In the genomic region with DNA sequence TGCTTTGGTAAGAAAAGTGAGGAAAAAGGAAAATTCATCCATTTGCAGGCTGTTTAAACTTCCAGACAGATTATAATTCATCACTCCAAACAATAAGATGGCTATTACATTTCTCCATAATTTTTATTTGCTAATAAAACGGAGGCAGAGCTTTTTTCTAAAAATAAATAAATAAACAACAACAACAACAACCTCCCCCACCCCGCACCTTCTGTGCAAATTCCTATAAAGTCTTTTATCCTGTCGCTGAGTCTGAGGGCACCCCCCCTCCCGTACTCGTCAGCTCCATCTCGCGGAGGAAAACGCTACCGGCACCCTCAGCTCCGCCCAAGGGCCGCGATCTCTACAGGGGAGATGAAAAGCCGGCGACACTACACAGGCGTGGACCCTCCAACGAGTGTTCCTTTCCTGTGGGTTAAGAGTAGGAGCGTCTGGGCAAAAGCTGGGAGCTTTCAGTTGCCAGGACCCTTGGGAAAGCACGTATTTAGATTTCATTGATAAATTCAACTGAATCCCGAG, we compare ENCODE assay signal across 8 cellular contexts. TPM values are rescaled to one million over a fixed set of nuclear protein-coding genes. Genes with fewer than 3 reads are reported as not detected.
DNase-seq lines count a peak whose midpoint lies in the region; ATAC-seq, FAIRE-seq and TF ChIP-seq lines count a peak whose summit lies in the region.

No MANE protein-coding gene starts in this region.

- H3K4me3 ChIP-seq in cardiac muscle cell, result peak overlapping the region; percentile 100
- H3K4me3 ChIP-seq in pancreas, result peak overlapping the region; percentile 57 to 94 (median 77)
- H3K4me3 ChIP-seq in tibial artery, result peak overlapping the region; percentile 71 to 93

- 0% methylated on average over 19 of the region's 19 CpGs for WGBS in pancreas, 2 donors

- H3K9me3 ChIP-seq in cardiac muscle cell (ENCODE audit: low read depth), result no peaks in the 10 kb centered on the region
- no peaks in the 10 kb centered on the region for H3K9me3 ChIP-seq in pancreas
- no peaks in the 10 kb centered on the region for H3K9me3 ChIP-seq in tibial artery

- intact Hi-C loops in pancreas (cut with DNase I) (no loop called here), tibial artery (cut with DNase I; ENCODE audit: low total_unique reads) (loop anchor here (5.0 to 10.0 kb wide), 2 partner anchors 138 to 301 kb away; a partner anchor contains a TSS)

- peak; percentile 34 for DNase-seq in GF-D8 (lab: John Stamatoyannopoulos, UW)
- peak; percentile 81 to 91 (median 83) for DNase-seq in NCI-H1417 (lab: John Stamatoyannopoulos, UW)
- DNase-seq in SW 1271 (lab: John Stamatoyannopoulos, UW), result peak; percentile 46 to 85
- peak; percentile 64 for DNase-seq in activated naive CD8-positive, alpha-beta T cell treated with anti-CD3 and anti-CD28 coated beads, Interleukin-2, amount 50 U/mL, for 16 hours (ENCODE audit: low read depth, low spot score)
- DNase-seq in cardiac muscle cell (ENCODE audit: low read depth in 1 of 2, low spot score in 1 of 2), result peak; percentile 87 to 92
- DNase-seq in pancreas, result peak; percentile 70 to 90 (median 80)
- DNase-seq in tibial artery, result peak; percentile 87 to 92

- TF ChIP-seq CTCF in cardiac muscle cell (IDR thresholded peaks at IDR 0.05; ENCODE audit: low read depth, low read length) (peak; percentile 92), pancreas (IDR thresholded peaks at IDR 0.05) (peak; percentile 49 to 75 (median 74)), tibial artery (IDR thresholded peaks at IDR 0.05) (peak; percentile 69 to 81)

- H3K27ac ChIP-seq in cardiac muscle cell (peak overlapping the region; percentile 61), pancreas (peak overlapping the region; percentile 88 to 93 (median 91)), tibial artery (peak overlapping the region; percentile 97 to 99)

- H3K27me3 ChIP-seq in cardiac muscle cell, result no peaks in the 10 kb centered on the region
- no peaks in the 10 kb centered on the region for H3K27me3 ChIP-seq in pancreas
- no peaks in the 10 kb centered on the region for H3K27me3 ChIP-seq in tibial artery

- H3K36me3 ChIP-seq in cardiac muscle cell (no peaks in the 10 kb centered on the region), pancreas (no peaks in the 10 kb centered on the region), tibial artery (peaks cover 0 to 5% (median 0%) of the 10 kb centered on the region in 3 donors)

- H3K4me1 ChIP-seq in cardiac muscle cell (ENCODE audit: low read depth), result peaks cover 11% of the 10 kb centered on the region
- peaks cover 0 to 12% (median 10%) of the 10 kb centered on the region in 3 donors for H3K4me1 ChIP-seq in pancreas
- H3K4me1 ChIP-seq in tibial artery, result peaks cover 0 to 26% (median 13%) of the 10 kb centered on the region in 4 donors

- ATAC-seq in HG02642 (IDR thresholded peaks at IDR 0.05; ENCODE audit: poor library complexity, unreplicated experiment) (peak; percentile 57), pancreas (peak; percentile 85 to 95 (median 89))

- peak; percentile 88 for FAIRE-seq in pancreas (lab: Jason Lieb, UNC)

RNA-seq across cellular contexts. Expression of a gene that starts 1.0 kb away (rescaled TPM):
- 25.1 and 25.2 TPM in 2 replicates for total RNA-seq in cardiac muscle cell
- 148 and 161 TPM in 2 replicates for polyA plus RNA-seq in cardiac muscle cell
- total RNA-seq in pancreas, result 10 to 100 TPM in 5 of 6 donors, 1 to 10 TPM in 1; 6.7 to 29.9 (median 17.6) TPM
- polyA plus RNA-seq in pancreas, result 10 to 100 TPM; 24.7 to 53.0 TPM

Comparison
In these comparisons a context has a peak if more than half of its experiments do, and no peak if none do; other contexts are left out.
1. Peak in every context shown above with its lines: DNase-seq, ATAC-seq, H3K4me3 ChIP-seq and H3K27ac ChIP-seq.
2. DNase-seq: peak in every context shown above with its lines; median percentile 90 in cardiac muscle cell; 90 in tibial artery; 83 in NCI-H1417; 80 in pancreas; 66 in SW 1271; 64 in activated naive CD8-positive, alpha-beta T cell treated with anti-CD3 and anti-CD28 coated beads, Interleukin-2, amount 50 U/mL, for 16 hours; 34 in GF-D8.